8 cellular contexts compared by ENCODE assay signal in genomic region chr1:41622859-41623732, GRCh38.
DNase-seq lines count a peak whose midpoint lies in the region; ATAC-seq, FAIRE-seq and TF ChIP-seq lines count a peak whose summit lies in the region.

No MANE protein-coding gene starts in this region.

- peak; percentile 64 for ATAC-seq in HG02884 (IDR thresholded peaks at IDR 0.05; ENCODE audit: unreplicated experiment)
- peak; percentile 83 to 90 for ATAC-seq in stimulated activated naive B cell treated with anti-CD40 and anti-IgM and Interleukin-4, amounts not matched to agents 10 μg/mL and 1 μg/mL and 100 μg/mL, for 72 hours (replicated peaks)

- H3K9me3 Mint-ChIP-seq in activated CD4-positive, alpha-beta T cell treated with anti-CD3 and anti-CD28 coated beads, Interleukin-2, amount 10 ng/mL, durations not matched to agents 7 days and 5 days: no peaks in the 10 kb centered on the region
- H3K9me3 Mint-ChIP-seq in stimulated activated naive B cell treated with anti-CD40 and anti-IgM and Interleukin-4, amounts not matched to agents 10 μg/mL and 1 μg/mL and 100 μg/mL, for 72 hours: no peaks in the 10 kb centered on the region

- H3K36me3 Mint-ChIP-seq in activated CD4-positive, alpha-beta T cell treated with anti-CD3 and anti-CD28 coated beads, Interleukin-2, amount 10 ng/mL, durations not matched to agents 7 days and 5 days (ENCODE audit: low read depth): peaks cover 9% of the 10 kb centered on the region
- peaks cover 57 to 82% of the 10 kb centered on the region in 2 donors for H3K36me3 Mint-ChIP-seq in stimulated activated naive B cell treated with anti-CD40 and anti-IgM and Interleukin-4, amounts not matched to agents 10 μg/mL and 1 μg/mL and 100 μg/mL, for 72 hours

- no peak for TF ChIP-seq POLR2A in H54 (IDR thresholded peaks at IDR 0.05; ENCODE audit: low read depth, low read length)

- POLR2A ChIA-PET in activated CD4-positive, alpha-beta T cell treated with anti-CD3 and anti-CD28 coated beads, Interleukin-2, amount 10 ng/mL, durations not matched to agents 7 days and 5 days (lab: Charles Lee): no interaction called here

- H3K27ac Mint-ChIP-seq in activated CD4-positive, alpha-beta T cell treated with anti-CD3 and anti-CD28 coated beads, Interleukin-2, amount 10 ng/mL, durations not matched to agents 7 days and 5 days: peak overlapping the region; percentile 51
- H3K27ac Mint-ChIP-seq in stimulated activated naive B cell treated with anti-CD40 and anti-IgM and Interleukin-4, amounts not matched to agents 10 μg/mL and 1 μg/mL and 100 μg/mL, for 72 hours: peak overlapping the region; percentile 96

- no peak for DNase-seq in activated CD4-positive, alpha-beta T cell treated with anti-CD3 and anti-CD28 coated beads, Interleukin-2, amount 10 ng/mL, durations not matched to agents 7 days and 5 days
- no peak for DNase-seq in activated CD4-positive, alpha-beta T cell treated with anti-CD3 and anti-CD28 coated beads, Interleukin-2, amount 50 U/mL, for 4 hours
- peak; percentile 17 for DNase-seq in RPMI8226
- peak; percentile 47 for DNase-seq in stimulated activated naive B cell treated with anti-CD40 and anti-IgM and Interleukin-4, amounts not matched to agents 10 μg/mL and 1 μg/mL and 100 μg/mL, for 72 hours
- no peak for DNase-seq in Ammon's horn (ENCODE audit: low spot score)
- no peak for DNase-seq in H54 (ENCODE audit: insufficient read length, low spot score)
- DNase-seq in LoVo (ENCODE audit: low spot score): no peak

- FAIRE-seq in H54 (lab: Jason Lieb, UNC): no peak

- H3K4me1 Mint-ChIP-seq in activated CD4-positive, alpha-beta T cell treated with anti-CD3 and anti-CD28 coated beads, Interleukin-2, amount 10 ng/mL, durations not matched to agents 7 days and 5 days: peaks cover 40% of the 10 kb centered on the region
- H3K4me1 Mint-ChIP-seq in stimulated activated naive B cell treated with anti-CD40 and anti-IgM and Interleukin-4, amounts not matched to agents 10 μg/mL and 1 μg/mL and 100 μg/mL, for 72 hours: peaks cover 64 to 88% of the 10 kb centered on the region in 2 donors

- CTCF ChIA-PET in activated CD4-positive, alpha-beta T cell treated with anti-CD3 and anti-CD28 coated beads, Interleukin-2, amount 10 ng/mL, durations not matched to agents 7 days and 5 days (lab: Charles Lee): interaction anchor here (1.1 to 1.7 kb wide), 3 partner anchors 16 to 29 kb away, joined by 4 to 5 read pairs (median 4); no protein-coding TSS in a partner anchor

- H3K4me3 Mint-ChIP-seq in activated CD4-positive, alpha-beta T cell treated with anti-CD3 and anti-CD28 coated beads, Interleukin-2, amount 10 ng/mL, durations not matched to agents 7 days and 5 days: no peak overlapping the region
- peak overlapping the region; percentile 66 to 76 for H3K4me3 Mint-ChIP-seq in stimulated activated naive B cell treated with anti-CD40 and anti-IgM and Interleukin-4, amounts not matched to agents 10 μg/mL and 1 μg/mL and 100 μg/mL, for 72 hours

- no peaks in the 10 kb centered on the region for H3K27me3 Mint-ChIP-seq in activated CD4-positive, alpha-beta T cell treated with anti-CD3 and anti-CD28 coated beads, Interleukin-2, amount 10 ng/mL, durations not matched to agents 7 days and 5 days
- no peaks in the 10 kb centered on the region for H3K27me3 Mint-ChIP-seq in stimulated activated naive B cell treated with anti-CD40 and anti-IgM and Interleukin-4, amounts not matched to agents 10 μg/mL and 1 μg/mL and 100 μg/mL, for 72 hours

Comparison
In these comparisons a context has a peak if more than half of its experiments do, and no peak if none do; other contexts are left out.
1. DNase-seq: peak in RPMI8226 (single experiment) and stimulated activated naive B cell treated with anti-CD40 and anti-IgM and Interleukin-4, amounts not matched to agents 10 μg/mL and 1 μg/mL and 100 μg/mL, for 72 hours (single experiment); none in activated CD4-positive, alpha-beta T cell treated with anti-CD3 and anti-CD28 coated beads, Interleukin-2, amount 10 ng/mL, durations not matched to agents 7 days and 5 days (single experiment), activated CD4-positive, alpha-beta T cell treated with anti-CD3 and anti-CD28 coated beads, Interleukin-2, amount 50 U/mL, for 4 hours (0 of 2), Ammon's horn (single experiment), H54 (single experiment) and LoVo (single experiment).